In the genomic region with DNA sequence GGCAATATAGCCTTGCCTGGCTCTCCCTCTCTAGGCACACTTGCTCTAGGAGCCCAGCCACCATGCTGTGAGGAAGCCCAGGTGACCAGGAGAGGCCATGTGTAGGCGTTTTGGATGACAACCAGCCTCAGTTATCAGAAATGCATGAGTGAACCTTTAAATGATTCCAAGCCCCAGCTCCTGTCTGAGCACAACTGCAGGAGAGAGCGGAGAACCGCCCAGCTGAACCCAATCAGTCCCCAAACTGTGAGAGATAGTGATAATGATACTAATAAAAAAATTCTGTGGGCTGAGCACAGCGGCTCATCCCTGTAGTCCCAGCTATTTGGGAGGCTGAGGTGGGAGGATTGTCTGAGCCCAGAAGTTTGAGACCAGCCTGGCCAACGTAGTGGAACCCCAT, we compare ENCODE assay signal across 2 cellular contexts.
TF ChIP-seq lines count a peak whose summit lies in the region.

No MANE protein-coding gene starts in this region.

TF ChIP-seq in IMR-90, 13 proteins besides CTCF, POLR2A, EP300 and RAD21:
- TF ChIP-seq BHLHE40 (IDR thresholded peaks at IDR 0.05; ENCODE audit: low read depth, low read length) (no peak), RCOR1 (IDR thresholded peaks at IDR 0.05; ENCODE audit: insufficient replicate concordance, low read length) (no peak), CHD1 (IDR thresholded peaks at IDR 0.05; ENCODE audit: low read depth, low read length) (no peak), RFX5 (IDR thresholded peaks at IDR 0.05; ENCODE audit: low read depth, low read length) (no peak), NFE2L2 (IDR thresholded peaks at IDR 0.05; ENCODE audit: low read depth, low read length) (no peak), ELK1 (IDR thresholded peaks at IDR 0.05; ENCODE audit: borderline replicate concordance, low read depth, low read length) (no peak)
- TF ChIP-seq, protein P1, sequence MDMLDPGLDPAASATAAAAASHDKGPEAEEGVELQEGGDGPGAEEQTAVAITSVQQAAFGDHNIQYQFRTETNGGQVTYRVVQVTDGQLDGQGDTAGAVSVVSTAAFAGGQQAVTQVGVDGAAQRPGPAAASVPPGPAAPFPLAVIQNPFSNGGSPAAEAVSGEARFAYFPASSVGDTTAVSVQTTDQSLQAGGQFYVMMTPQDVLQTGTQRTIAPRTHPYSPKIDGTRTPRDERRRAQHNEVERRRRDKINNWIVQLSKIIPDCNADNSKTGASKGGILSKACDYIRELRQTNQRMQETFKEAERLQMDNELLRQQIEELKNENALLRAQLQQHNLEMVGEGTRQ (IDR thresholded peaks at IDR 0.05; ENCODE audit: low read depth, low read length) = no peak

TF ChIP-seq in HepG2, 621 proteins besides CTCF, POLR2A, EP300 and RAD21 (continued from another document):
- no peak for TF ChIP-seq ZNF670 (CRISPR knock-in tag; IDR thresholded peaks at IDR 0.05; ENCODE audit: borderline replicate concordance)
